6 cellular contexts compared by ENCODE assay signal in the genomic region with DNA sequence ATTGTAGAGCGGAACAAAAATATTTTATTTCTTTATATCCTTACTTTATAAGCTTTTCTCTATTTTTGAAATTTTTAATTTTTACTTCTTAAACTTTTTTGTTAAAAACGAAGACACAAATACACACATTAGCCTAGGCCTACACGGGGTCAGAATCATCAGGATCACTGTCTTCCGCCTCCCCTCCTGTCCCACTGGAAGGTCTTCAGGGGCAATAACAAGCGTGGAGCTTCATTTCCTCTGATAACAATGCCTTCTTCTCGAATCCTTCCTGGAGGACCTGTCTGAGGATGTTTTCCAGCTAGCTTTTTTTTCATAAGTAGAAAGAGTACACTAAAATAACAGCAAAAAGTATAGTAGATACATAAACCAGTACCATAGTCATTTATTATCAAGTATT.
"Had no signal": no experiment of that assay in that cellular context is flagged by ENCODE, and none has a peak within 500 bp of the region (broad histone marks: within the 10 kb centered on the region; RNA-seq: fewer than 3 reads in every experiment).

No MANE protein-coding gene starts in this region.

- H3K36me3 Mint-ChIP-seq: IgD-negative memory B cell had no signal

- H3K9me3 Mint-ChIP-seq: IgD-negative memory B cell had no signal

- H3K27ac ChIP-seq: HL-60 had no signal

- ATAC-seq: K562 had no signal

- DNase-seq: IMR-90, KBM-7 had no signal

- H3K4me3 Mint-ChIP-seq: IgD-negative memory B cell had no signal

- FAIRE-seq: HTR-8/SVneo, K562 had no signal

- H3K4me3 ChIP-seq: K562 had no signal

- H3K4me1 Mint-ChIP-seq: IgD-negative memory B cell had no signal

- H3K27me3 Mint-ChIP-seq: IgD-negative memory B cell had no signal

- H3K27ac Mint-ChIP-seq: IgD-negative memory B cell had no signal
